ENCODE assay signal across 16 cellular contexts in genomic region chr14:64838656-64839055, GRCh38.
"Had no signal": no experiment of that assay in that cellular context is flagged by ENCODE, and none has a peak within 500 bp of the region (broad histone marks: within the 10 kb centered on the region; RNA-seq: fewer than 3 reads in every experiment).

No MANE protein-coding gene starts in this region.

- H3K36me3 ChIP-seq: esophagus squamous epithelium, heart left ventricle, suprapubic skin had no signal

- DNase-seq: activated CD4-positive, alpha-beta memory T cell treated with anti-CD3 and anti-CD28 coated beads, Interleukin-2, amount 10 ng/mL, durations not matched to agents 7 days and 5 days; activated gamma-delta T cell; activated T-cell treated with anti-CD3 and anti-CD28 coated beads, Interleukin-2, amount 50 U/mL, for 48 hours; amygdala; cerebellar nuclear complex; esophagus squamous epithelium; foreskin melanocyte; heart left ventricle; stimulated activated CD4-positive, alpha-beta T cell treated with anti-CD3 and anti-CD28 coated beads, Interleukin-2, amount 100 ng/mL, for 48 hours; stimulated activated CD8-positive, alpha-beta memory T cell treated with anti-CD3 and anti-CD28 coated beads, Interleukin-4, amount 100 ng/mL, for 48 hours; stimulated activated naive CD8-positive, alpha-beta T cell treated with anti-CD3 and anti-CD28 coated beads, Interleukin-15, Interleukin-2, amounts not matched to agents 100 U/mL and 50 U/mL, for 24 hours had no signal

- H3K27ac Mint-ChIP-seq: activated CD4-positive, alpha-beta memory T cell treated with anti-CD3 and anti-CD28 coated beads, Interleukin-2, amount 10 ng/mL, durations not matched to agents 7 days and 5 days; activated naive CD8-positive, alpha-beta T cell; brain; type B pancreatic cell had no signal

- H3K4me1 ChIP-seq: suprapubic skin had no signal

- H3K27ac ChIP-seq: esophagus squamous epithelium, suprapubic skin had no signal

- H3K9me3 Mint-ChIP-seq: activated CD4-positive, alpha-beta memory T cell treated with anti-CD3 and anti-CD28 coated beads, Interleukin-2, amount 10 ng/mL, durations not matched to agents 7 days and 5 days; brain; neural crest cell; type B pancreatic cell had no signal

- H3K9me3 ChIP-seq: esophagus squamous epithelium, heart left ventricle, suprapubic skin had no signal

- H3K4me3 Mint-ChIP-seq: activated CD4-positive, alpha-beta memory T cell treated with anti-CD3 and anti-CD28 coated beads, Interleukin-2, amount 10 ng/mL, durations not matched to agents 7 days and 5 days; activated naive CD8-positive, alpha-beta T cell; brain; neural crest cell; type B pancreatic cell had no signal

- H3K4me1 Mint-ChIP-seq: activated CD4-positive, alpha-beta memory T cell treated with anti-CD3 and anti-CD28 coated beads, Interleukin-2, amount 10 ng/mL, durations not matched to agents 7 days and 5 days; neural crest cell had no signal

- H3K36me3 Mint-ChIP-seq: activated naive CD8-positive, alpha-beta T cell; brain; type B pancreatic cell had no signal

- H3K4me3 ChIP-seq: esophagus squamous epithelium, heart left ventricle, suprapubic skin had no signal

- ATAC-seq: heart left ventricle; stimulated activated naive CD8-positive, alpha-beta T cell treated with anti-CD3 and anti-CD28 coated beads, Interleukin-15, Interleukin-2, amounts not matched to agents 100 U/mL and 50 U/mL, for 24 hours had no signal
